27 cellular contexts compared by ENCODE assay signal in the genomic region with DNA sequence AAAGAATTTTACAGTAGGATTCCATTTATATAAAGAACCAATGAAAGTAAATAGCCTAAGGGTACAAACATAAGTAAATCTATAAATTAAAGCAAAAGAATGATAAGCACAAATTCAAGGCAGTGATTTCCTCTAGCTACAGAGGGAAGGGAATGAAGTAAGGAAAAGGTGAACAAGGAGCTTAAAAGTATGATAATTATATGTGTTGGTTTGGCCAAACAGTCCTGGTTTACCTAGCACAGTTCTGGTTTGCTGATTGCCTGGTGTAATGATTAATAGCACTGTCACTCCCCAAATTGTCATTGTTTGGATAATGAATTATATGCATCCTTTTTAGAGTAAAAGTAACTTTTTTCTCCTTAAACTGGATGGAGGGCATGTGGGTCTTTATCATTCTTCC.
"Had no signal": no experiment of that assay in that cellular context is flagged by ENCODE, and none has a peak within 500 bp of the region (broad histone marks: within the 10 kb centered on the region; RNA-seq: fewer than 3 reads in every experiment).

No MANE protein-coding gene starts in this region.

- FAIRE-seq: urothelium cell line had no signal

- H3K4me1 ChIP-seq: stomach, suprapubic skin, testis, thyroid gland, tibial artery, tibial nerve, transverse colon, upper lobe of left lung, upper lobe of right lung, uterus, vagina had no signal

- ATAC-seq: stimulated activated effector memory CD8-positive, alpha-beta T cell treated with anti-CD3 and anti-CD28 coated beads, Interleukin-12 subunit alpha, Interleukin-12 subunit beta, amount 100 ng/mL, for 72 hours; stimulated activated memory B cell treated with anti-CD40 and anti-IgM and Interleukin-4, amounts not matched to agents 10 μg/mL and 1 μg/mL and 100 μg/mL, for 72 hours; stimulated activated naive B cell treated with anti-CD40 and anti-IgM and Interleukin-4, amounts not matched to agents 10 μg/mL and 1 μg/mL and 100 μg/mL, for 72 hours; stimulated activated naive CD8-positive, alpha-beta T cell treated with anti-CD3 and anti-CD28 coated beads, Interleukin-15, amount 100 ng/mL, for 72 hours; stimulated activated naive CD8-positive, alpha-beta T cell treated with anti-CD3 and anti-CD28 coated beads, Interleukin-15, Interleukin-2, amounts not matched to agents 100 U/mL and 50 U/mL, for 24 hours; upper lobe of right lung had no signal

- H3K4me3 ChIP-seq: stomach, suprapubic skin, testis, thoracic aorta, thyroid gland, tibial artery, tibial nerve, transverse colon, upper lobe of left lung, upper lobe of right lung, uterus, vagina had no signal

- H3K27me3 ChIP-seq: stomach, suprapubic skin, testis, thyroid gland, tibial artery, tibial nerve, transverse colon, upper lobe of left lung, upper lobe of right lung, uterus, vagina had no signal

- H3K9me3 ChIP-seq: stomach, suprapubic skin, testis, thoracic aorta, thyroid gland, tibial artery, tibial nerve, transverse colon, upper lobe of left lung, upper lobe of right lung, uterus, vagina had no signal

- H3K36me3 ChIP-seq: thoracic aorta, thyroid gland, uterus had no signal

- H3K27ac ChIP-seq: stomach, suprapubic skin, testis, thoracic aorta, thyroid gland, tibial artery, tibial nerve, transverse colon, upper lobe of left lung, upper lobe of right lung, uterus, vagina had no signal

- DNase-seq: stimulated activated CD4-positive, alpha-beta T cell treated with anti-CD3 and anti-CD28 coated beads, Interleukin-2, amount 100 ng/mL, for 48 hours; stimulated activated CD4-positive, alpha-beta T cell treated with anti-CD3 and anti-CD28 coated beads, Interleukin-4, amount 100 ng/mL, for 1 hour; stimulated activated CD4-positive, alpha-beta T cell treated with anti-CD3 and anti-CD28 coated beads, Interleukin-4, amount 100 ng/mL, for 24 hours; stimulated activated CD4-positive, alpha-beta T cell treated with anti-CD3 and anti-CD28 coated beads, Interleukin-4, amount 100 ng/mL, for 4 hours; stimulated activated CD8-positive, alpha-beta memory T cell treated with anti-CD3 and anti-CD28 coated beads, Interleukin-4, amount 100 ng/mL, for 48 hours; stimulated activated naive B cell treated with anti-CD40 and anti-IgM and Interleukin-4, amounts not matched to agents 10 μg/mL and 1 μg/mL and 100 μg/mL, for 72 hours; stimulated activated naive CD4-positive, alpha-beta T cell; stimulated activated naive CD4-positive, alpha-beta T cell treated with Interleukin-2 at 50 U/mL for 16 hours; stimulated activated naive CD8-positive, alpha-beta T cell treated with anti-CD3 and anti-CD28 coated beads, Interleukin-15, amount 100 ng/mL, for 72 hours; stimulated activated naive CD8-positive, alpha-beta T cell treated with anti-CD3 and anti-CD28 coated beads, Interleukin-15, Interleukin-2, amounts not matched to agents 100 U/mL and 50 U/mL, for 24 hours; stomach; substantia nigra; testis; thyroid gland; tibial artery; transverse colon; trophoblast cell; upper lobe of left lung; upper lobe of right lung; uterus had no signal
